In the genomic region with DNA sequence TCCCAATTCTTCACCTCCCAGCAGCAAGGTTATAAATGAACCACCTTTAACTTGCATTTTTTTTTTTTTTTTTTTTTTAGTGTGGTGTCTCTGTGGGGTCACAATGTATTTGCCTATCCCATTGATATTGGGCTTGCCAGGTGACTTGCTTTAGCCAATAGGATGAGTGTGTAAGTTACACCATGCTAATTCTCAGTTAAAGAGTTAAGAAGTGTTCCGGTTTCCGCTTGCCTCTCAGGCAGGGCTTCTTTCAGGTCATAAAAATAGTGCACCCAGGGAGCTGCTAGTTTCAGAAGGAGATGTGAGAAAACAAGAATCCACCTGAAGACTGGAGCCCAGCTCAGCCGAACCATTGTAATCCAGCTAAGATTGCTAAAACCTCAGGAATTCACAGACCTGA, we compare ENCODE assay signal across 1 cellular context.
TF ChIP-seq lines count a peak whose summit lies in the region.

No MANE protein-coding gene starts in this region.

TF ChIP-seq in GM12878, 131 proteins besides CTCF, POLR2A, EP300 and RAD21:
- no peak for TF ChIP-seq BRCA1 (IDR thresholded peaks at IDR 0.05; ENCODE audit: low read depth, low read length)
- no peak for TF ChIP-seq HCFC1 (IDR thresholded peaks at IDR 0.05; ENCODE audit: low read length)
- TF ChIP-seq SMARCA5 (IDR thresholded peaks at IDR 0.05): no peak
- TF ChIP-seq TARDBP (IDR thresholded peaks at IDR 0.05; ENCODE audit: borderline replicate concordance): no peak
- no peak for TF ChIP-seq ZNF217 (IDR thresholded peaks at IDR 0.05)
- TF ChIP-seq CREB1 (IDR thresholded peaks at IDR 0.05; ENCODE audit: low read depth): no peak
- TF ChIP-seq KAT2A (conservative IDR thresholded peaks at IDR 0.05; ENCODE audit: control insufficient read depth, low read depth, low read length): no peak
- no peak for TF ChIP-seq CREM (IDR thresholded peaks at IDR 0.05; ENCODE audit: low read depth)
- TF ChIP-seq NRF1 (conservative IDR thresholded peaks at IDR 0.05; ENCODE audit: low read depth, low read length): no peak
- TF ChIP-seq, protein P1, sequence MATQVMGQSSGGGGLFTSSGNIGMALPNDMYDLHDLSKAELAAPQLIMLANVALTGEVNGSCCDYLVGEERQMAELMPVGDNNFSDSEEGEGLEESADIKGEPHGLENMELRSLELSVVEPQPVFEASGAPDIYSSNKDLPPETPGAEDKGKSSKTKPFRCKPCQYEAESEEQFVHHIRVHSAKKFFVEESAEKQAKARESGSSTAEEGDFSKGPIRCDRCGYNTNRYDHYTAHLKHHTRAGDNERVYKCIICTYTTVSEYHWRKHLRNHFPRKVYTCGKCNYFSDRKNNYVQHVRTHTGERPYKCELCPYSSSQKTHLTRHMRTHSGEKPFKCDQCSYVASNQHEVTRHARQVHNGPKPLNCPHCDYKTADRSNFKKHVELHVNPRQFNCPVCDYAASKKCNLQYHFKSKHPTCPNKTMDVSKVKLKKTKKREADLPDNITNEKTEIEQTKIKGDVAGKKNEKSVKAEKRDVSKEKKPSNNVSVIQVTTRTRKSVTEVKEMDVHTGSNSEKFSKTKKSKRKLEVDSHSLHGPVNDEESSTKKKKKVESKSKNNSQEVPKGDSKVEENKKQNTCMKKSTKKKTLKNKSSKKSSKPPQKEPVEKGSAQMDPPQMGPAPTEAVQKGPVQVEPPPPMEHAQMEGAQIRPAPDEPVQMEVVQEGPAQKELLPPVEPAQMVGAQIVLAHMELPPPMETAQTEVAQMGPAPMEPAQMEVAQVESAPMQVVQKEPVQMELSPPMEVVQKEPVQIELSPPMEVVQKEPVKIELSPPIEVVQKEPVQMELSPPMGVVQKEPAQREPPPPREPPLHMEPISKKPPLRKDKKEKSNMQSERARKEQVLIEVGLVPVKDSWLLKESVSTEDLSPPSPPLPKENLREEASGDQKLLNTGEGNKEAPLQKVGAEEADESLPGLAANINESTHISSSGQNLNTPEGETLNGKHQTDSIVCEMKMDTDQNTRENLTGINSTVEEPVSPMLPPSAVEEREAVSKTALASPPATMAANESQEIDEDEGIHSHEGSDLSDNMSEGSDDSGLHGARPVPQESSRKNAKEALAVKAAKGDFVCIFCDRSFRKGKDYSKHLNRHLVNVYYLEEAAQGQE (IDR thresholded peaks at IDR 0.05; ENCODE audit: low read depth, low read length): no peak
- TF ChIP-seq DPF2 (IDR thresholded peaks at IDR 0.05): no peak
- TF ChIP-seq LARP7 (IDR thresholded peaks at IDR 0.05): no peak
- TF ChIP-seq, protein P2, sequence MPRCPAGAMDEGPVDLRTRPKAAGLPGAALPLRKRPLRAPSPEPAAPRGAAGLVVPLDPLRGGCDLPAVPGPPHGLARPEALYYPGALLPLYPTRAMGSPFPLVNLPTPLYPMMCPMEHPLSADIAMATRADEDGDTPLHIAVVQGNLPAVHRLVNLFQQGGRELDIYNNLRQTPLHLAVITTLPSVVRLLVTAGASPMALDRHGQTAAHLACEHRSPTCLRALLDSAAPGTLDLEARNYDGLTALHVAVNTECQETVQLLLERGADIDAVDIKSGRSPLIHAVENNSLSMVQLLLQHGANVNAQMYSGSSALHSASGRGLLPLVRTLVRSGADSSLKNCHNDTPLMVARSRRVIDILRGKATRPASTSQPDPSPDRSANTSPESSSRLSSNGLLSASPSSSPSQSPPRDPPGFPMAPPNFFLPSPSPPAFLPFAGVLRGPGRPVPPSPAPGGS (IDR thresholded peaks at IDR 0.05; ENCODE audit: borderline replicate concordance, insufficient read depth, low read depth, low read length, poor library complexity, severe bottlenecking): no peak
- no peak for TF ChIP-seq BCL11A (IDR thresholded peaks at IDR 0.05; ENCODE audit: low read depth, low read length)
